Comparison of ENCODE assay signal across 24 cellular contexts in the genomic region with DNA sequence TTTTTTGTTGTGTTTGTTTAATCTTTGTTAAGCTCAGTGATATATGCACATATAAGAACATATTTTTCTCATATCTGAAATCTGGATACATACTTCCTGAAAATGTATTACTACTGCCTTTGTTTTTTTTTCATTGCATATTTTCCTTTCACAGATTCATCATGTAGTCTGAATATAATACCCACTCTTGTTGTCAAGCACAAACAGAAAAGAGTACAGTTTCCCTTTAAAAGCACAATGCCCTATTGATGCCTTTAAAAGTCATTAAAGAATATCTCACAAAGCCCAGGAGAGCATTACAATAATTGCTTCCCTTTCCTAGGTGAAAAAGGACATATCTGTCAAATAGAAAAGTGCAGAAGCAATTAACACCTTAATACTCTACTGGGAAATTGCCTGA.
"Had no signal": no experiment of that assay in that cellular context is flagged by ENCODE, and none has a peak within 500 bp of the region (broad histone marks: within the 10 kb centered on the region; RNA-seq: fewer than 3 reads in every experiment).

No MANE protein-coding gene starts in this region.

- H3K4me3 Mint-ChIP-seq: effector memory CD8-positive, alpha-beta T cell; mesothelial cell of epicardium; naive B cell; natural killer cell treated with Interleukin-12 subunit alpha and Interleukin-12 subunit beta and Interleukin-15 and Interleukin-18, amount 100 ng/mL, for 72 hours; neural crest cell; stimulated activated naive CD8-positive, alpha-beta T cell treated with anti-CD3 and anti-CD28 coated beads, Interleukin-15, amount 100 ng/mL, for 72 hours had no signal

- H3K4me1 Mint-ChIP-seq: mesothelial cell of epicardium; naive B cell; stimulated activated naive CD8-positive, alpha-beta T cell treated with anti-CD3 and anti-CD28 coated beads, Interleukin-15, amount 100 ng/mL, for 72 hours had no signal

- H3K9me3 Mint-ChIP-seq: natural killer cell treated with Interleukin-12 subunit alpha and Interleukin-12 subunit beta and Interleukin-15 and Interleukin-18, amount 100 ng/mL, for 72 hours; neural crest cell had no signal

- H3K27me3 Mint-ChIP-seq: progenitor cell of endocrine pancreas had no signal

- H3K27ac Mint-ChIP-seq: effector memory CD8-positive, alpha-beta T cell; mesothelial cell of epicardium; naive B cell; natural killer cell treated with Interleukin-12 subunit alpha and Interleukin-12 subunit beta and Interleukin-15 and Interleukin-18, amount 100 ng/mL, for 72 hours; progenitor cell of endocrine pancreas; stimulated activated naive CD8-positive, alpha-beta T cell treated with anti-CD3 and anti-CD28 coated beads, Interleukin-15, amount 100 ng/mL, for 72 hours had no signal

- ATAC-seq: effector memory CD8-positive, alpha-beta T cell; left lobe of liver; mucosa of descending colon; natural killer cell treated with Interleukin-12 subunit alpha and Interleukin-12 subunit beta and Interleukin-15 and Interleukin-18, amount 100 ng/mL, for 72 hours; pancreas; right lobe of liver; stimulated activated naive CD8-positive, alpha-beta T cell treated with anti-CD3 and anti-CD28 coated beads, Interleukin-15, amount 100 ng/mL, for 72 hours had no signal

- DNase-seq: cortex of kidney; effector memory CD8-positive, alpha-beta T cell; erythroblast; esophagus squamous epithelium; head of caudate nucleus; kidney; mesenchymal stem cell; mucosa of descending colon; naive B cell; pancreas; right lobe of liver; small intestine; stimulated activated CD4-positive, alpha-beta T cell treated with anti-CD3 and anti-CD28 coated beads, Interleukin-15, amount 100 ng/mL, for 24 hours; stimulated activated CD4-positive, alpha-beta T cell treated with anti-CD3 and anti-CD28 coated beads, Interleukin-2, amount 100 ng/mL, for 48 hours; stimulated activated naive CD4-positive, alpha-beta T cell; stimulated activated naive CD8-positive, alpha-beta T cell treated with anti-CD3 and anti-CD28 coated beads, Interleukin-15, amount 100 ng/mL, for 72 hours; transverse colon; upper lobe of right lung; uterus had no signal

- H3K36me3 Mint-ChIP-seq: natural killer cell treated with Interleukin-12 subunit alpha and Interleukin-12 subunit beta and Interleukin-15 and Interleukin-18, amount 100 ng/mL, for 72 hours had no signal
